ENCODE assay signal across 7 cellular contexts in the genomic region with DNA sequence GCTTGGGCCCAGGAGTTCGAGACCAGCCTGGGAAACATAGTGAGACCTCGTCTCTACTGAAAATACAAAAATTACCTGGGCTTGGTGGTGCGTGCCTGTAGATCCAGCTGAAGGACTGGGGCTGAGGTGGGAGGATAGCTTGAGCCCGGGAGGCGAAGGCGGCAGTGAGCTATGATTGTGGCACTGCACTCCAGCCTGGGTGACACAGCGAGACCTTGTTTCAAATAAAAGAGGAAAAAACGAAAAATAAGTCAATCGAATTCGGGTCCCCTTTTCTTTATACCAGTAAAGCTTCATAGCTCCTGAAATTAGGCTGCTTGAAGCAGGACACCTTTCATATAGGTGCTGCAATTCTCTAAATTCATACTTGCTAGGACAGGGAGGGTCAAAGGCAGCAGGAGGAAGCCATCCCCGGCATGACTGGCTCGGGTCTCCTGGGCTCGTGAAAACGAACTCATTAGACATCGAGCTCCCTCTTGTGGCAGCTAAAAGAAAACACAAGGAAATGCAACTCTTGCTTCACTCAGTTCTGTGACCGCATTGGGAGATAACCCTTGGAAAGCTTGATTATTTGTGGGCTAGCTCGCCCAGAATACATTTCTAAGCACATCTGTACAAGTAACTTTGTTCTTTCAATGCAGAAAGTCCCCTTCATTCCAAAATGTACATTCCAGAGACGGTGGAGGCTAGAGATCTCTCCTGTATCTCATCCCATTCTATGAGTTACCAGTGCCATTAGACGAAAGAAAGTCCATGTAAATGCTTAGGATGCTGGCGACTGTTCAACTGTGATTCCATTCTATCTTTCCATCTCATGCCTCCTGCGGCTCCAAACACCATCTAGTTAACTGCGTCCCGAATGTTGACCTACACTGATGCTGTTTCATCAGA. TPM values are rescaled to one million over a fixed set of nuclear protein-coding genes. Genes with fewer than 3 reads are reported as not detected.
DNase-seq lines count a peak whose midpoint lies in the region; ATAC-seq and TF ChIP-seq lines count a peak whose summit lies in the region.

No MANE protein-coding gene starts in this region.

- intact Hi-C loops in body of pancreas (cut with DNase I) (no loop called here), gastrocnemius medialis (cut with DNase I; ENCODE audit: low total_unique reads) (loop anchor here (2.0 to 10.0 kb wide), 2 partner anchors 113 to 305 kb away; no protein-coding TSS in a partner anchor)

- TF ChIP-seq POLR2A in body of pancreas (IDR thresholded peaks at IDR 0.05): no peak
- TF ChIP-seq POLR2A in gastrocnemius medialis (IDR thresholded peaks at IDR 0.05): no peak

- in situ Hi-C loops in gastrocnemius medialis (cut with MboI; ENCODE audit: low sequenced_read_pairs in 4 of 4): no loop called here

- H3K36me3 ChIP-seq in body of pancreas (replicated peaks in 1 of 2; ENCODE audit: insufficient read depth in 1 of 2, low read depth in 2 of 2) (no peaks in the 10 kb centered on the region), gastrocnemius medialis (no peaks in the 10 kb centered on the region)

- no peaks in the 10 kb centered on the region for H3K27me3 ChIP-seq in body of pancreas
- H3K27me3 ChIP-seq in gastrocnemius medialis: no peaks in the 10 kb centered on the region

- peak; percentile 78 for DNase-seq in NCI-H1105 (lab: John Stamatoyannopoulos, UW)
- peak; percentile 83 for DNase-seq in SW480 (ENCODE audit: low spot score)
- peak; percentile 48 to 75 (median 68) for DNase-seq in body of pancreas
- DNase-seq in iPS DF 4.7 (ENCODE audit: extremely low read depth, low spot score): peak; percentile 87
- peak; percentile 29 to 48 for DNase-seq in gastrocnemius medialis

- no peak overlapping the region for H3K4me3 ChIP-seq in body of pancreas
- H3K4me3 ChIP-seq in gastrocnemius medialis: no peak overlapping the region

- ATAC-seq in body of pancreas (peak; percentile 62), gastrocnemius medialis (no peak), GM18502 (IDR thresholded peaks at IDR 0.05; ENCODE audit: poor library complexity, unreplicated experiment) (no peak)

- WGBS in body of pancreas, 2 donors: 22 to 29% methylated on average over 19 to 23 of the region's 23 CpGs

- TF ChIP-seq CTCF in GM12872 (IDR thresholded peaks at IDR 0.05; ENCODE audit: insufficient read depth, low read depth, low read length): peak; percentile 71
- peak; percentile 26 to 78 (median 62) for TF ChIP-seq CTCF in body of pancreas (IDR thresholded peaks at IDR 0.05)
- TF ChIP-seq CTCF in gastrocnemius medialis (IDR thresholded peaks at IDR 0.05 in 4 of 5, conservative IDR thresholded peaks at IDR 0.05 in 1 of 5): peak in 4 of 5 experiments; percentile 31 to 58 (median 48)

- no peaks in the 10 kb centered on the region for H3K9me3 ChIP-seq in body of pancreas
- no peaks in the 10 kb centered on the region for H3K9me3 ChIP-seq in gastrocnemius medialis

- H3K4me1 ChIP-seq in body of pancreas (no peaks in the 10 kb centered on the region), gastrocnemius medialis (no peaks in the 10 kb centered on the region)

- no peak overlapping the region for H3K27ac ChIP-seq in body of pancreas
- H3K27ac ChIP-seq in gastrocnemius medialis: no peak overlapping the region

RNA-seq across cellular contexts. Expression of a gene that starts 16.8 kb away (rescaled TPM):
- under 1 TPM in 1 of 2 donors, not detected in 1; 0.78 TPM for total RNA-seq in body of pancreas
- total RNA-seq in gastrocnemius medialis: under 1 TPM in 2 of 4 donors, not detected in 2; 0.26 to 1.00 TPM

RNA-seq across cellular contexts. Expression of a gene that starts 17.1 kb away (rescaled TPM):
- total RNA-seq in body of pancreas (1 to 10 TPM; 1.6 to 4.9 TPM), gastrocnemius medialis (1 to 10 TPM in 3 of 4 donors, under 1 TPM in 1; 0.66 to 2.2 (median 1.4) TPM)

RNA-seq across cellular contexts. Expression of a gene that starts 26.1 kb away (rescaled TPM):
- total RNA-seq in body of pancreas: 1 to 10 TPM in 1 of 2 donors, not detected in 1; 4.7 TPM
- total RNA-seq in gastrocnemius medialis: 1 to 10 TPM in 3 of 4 donors, not detected in 1; 3.0 to 6.1 (median 6.0) TPM

RNA-seq across cellular contexts. Expression of a gene that starts 54.0 kb away (rescaled TPM):
- total RNA-seq in body of pancreas (10 to 100 TPM in 1 of 2 donors, 1 to 10 TPM in 1; 1.8 to 15.8 TPM), gastrocnemius medialis (under 1 TPM in 1 of 4 donors, not detected in 3; 0.18 TPM)
